Comparison of ENCODE assay signal across 8 cellular contexts in genomic region chr7:99693427-99694200, GRCh38. TPM values are rescaled to one million over a fixed set of nuclear protein-coding genes. Genes with fewer than 3 reads are reported as not detected.
A peak's percentile ranks its signal among the peaks of the same experiment; 100 is the strongest.
DNase-seq lines count a peak whose midpoint lies in the region; ATAC-seq and TF ChIP-seq lines count a peak whose summit lies in the region.

No MANE protein-coding gene starts in this region.

- H2AK5ac ChIP-seq in mesenchymal stem cell (ENCODE audit: low read length, severe bottlenecking) = no peak overlapping the region

- H3K27me3 ChIP-seq in HUES64 (ENCODE audit: insufficient read depth, low read length) (no peaks in the 10 kb centered on the region), mesenchymal stem cell (ENCODE audit: control insufficient read depth in 1 of 2, insufficient read depth in 1 of 2, low read length in 2 of 2) (no peaks in the 10 kb centered on the region), esophagus squamous epithelium (no peaks in the 10 kb centered on the region)

- H3K9ac ChIP-seq in HUES64 (ENCODE audit: low read depth, low read length) = 0 out of 2 replicates have a peak overlapping the region, but pooled peaks have one; percentile 28
- H3K9ac ChIP-seq in mesenchymal stem cell (ENCODE audit: low read length) = no peak overlapping the region

- TF ChIP-seq CTCF in WTC11 (IDR thresholded peaks at IDR 0.05) (no peak), esophagus squamous epithelium (IDR thresholded peaks at IDR 0.05) (no peak)

- no peak overlapping the region for H3K4me3 Mint-ChIP-seq in WTC11

- no peak overlapping the region for H2BK5ac ChIP-seq in mesenchymal stem cell (ENCODE audit: low read depth, low read length, poor library complexity, severe bottlenecking)

- H3K4me3 ChIP-seq in HUES64 (ENCODE audit: low read length) (no peak overlapping the region), mesenchymal stem cell (ENCODE audit: insufficient read depth in 1 of 2, low read depth in 1 of 2, low read length in 2 of 2) (no peak overlapping the region), esophagus squamous epithelium (no peak overlapping the region)

- no peak overlapping the region for H3K18ac ChIP-seq in mesenchymal stem cell (ENCODE audit: low read depth in 1 of 2, low read length in 2 of 2)

- H2AFZ ChIP-seq in mesenchymal stem cell (ENCODE audit: low read depth, low read length) = no peak overlapping the region

- no peak overlapping the region for H3K4ac ChIP-seq in mesenchymal stem cell (ENCODE audit: low read depth in 1 of 2, low read length in 2 of 2)

- CTCF ChIA-PET in WTC11 (lab: Charles Lee) = interaction anchor here (0.6 to 1.0 kb wide), 4 partner anchors 62 to 1941 kb away, joined by 3 to 4 read pairs (median 3); partner anchors contain the start of gene FAM200A

- H3K4me1 Mint-ChIP-seq in WTC11 = peaks cover 19% of the 10 kb centered on the region

- peaks cover 22% of the 10 kb centered on the region for H3K9me3 Mint-ChIP-seq in WTC11

- WGBS in HUES64 = 36% methylated on average over 9 of the region's 9 CpGs
- 46% methylated on average over 8 of the region's 9 CpGs for WGBS in mesenchymal stem cell
- WGBS in esophagus squamous epithelium, 2 donors = 49 to 64% methylated on average over 3 to 8 of the region's 9 CpGs

- H3K36me3 Mint-ChIP-seq in WTC11 = no peaks in the 10 kb centered on the region

- no peak overlapping the region for H4K91ac ChIP-seq in mesenchymal stem cell (ENCODE audit: low read length)

- H3K4me2 ChIP-seq in mesenchymal stem cell (ENCODE audit: low read length, poor library complexity, severe bottlenecking) = no peak overlapping the region

- H3K36me3 ChIP-seq in HUES64 (ENCODE audit: insufficient read depth, low read length) = no peaks in the 10 kb centered on the region
- H3K36me3 ChIP-seq in mesenchymal stem cell (ENCODE audit: control insufficient read depth in 1 of 2, insufficient read depth in 2 of 2, low read depth in 1 of 2, low read length in 2 of 2) = no peaks in the 10 kb centered on the region
- no peaks in the 10 kb centered on the region for H3K36me3 ChIP-seq in esophagus squamous epithelium

- no peaks in the 10 kb centered on the region for H3K79me1 ChIP-seq in mesenchymal stem cell (replicated peaks; ENCODE audit: low read length, poor library complexity, severe bottlenecking)

- H3K23ac ChIP-seq in mesenchymal stem cell (ENCODE audit: low read length in 2 of 2) = no peak overlapping the region

- peak overlapping the region; percentile 82 for H3K27ac Mint-ChIP-seq in WTC11

- no peak overlapping the region for H2BK120ac ChIP-seq in mesenchymal stem cell (ENCODE audit: low read depth, low read length)

- H3K27me3 Mint-ChIP-seq in WTC11 (ENCODE audit: low read depth) = peaks cover 12% of the 10 kb centered on the region; the same call in 1 of the 2 replicates

- DNase-seq in CMK (ENCODE audit: low read depth) (peak; percentile 72), WTC11 (ENCODE audit: low spot score) (peak; percentile 62), mesenchymal stem cell (peak; percentile 21), DMS114 treated with DMSO at 0.1 percent for 48 hours (lab: John Stamatoyannopoulos, UW; ENCODE audit: unreplicated experiment) (no peak), SKM-1 (lab: John Stamatoyannopoulos, UW; ENCODE audit: unreplicated experiment) (no peak), esophagus squamous epithelium (lab: John Stamatoyannopoulos, UW) (no peak), NK-92 (lab: John Stamatoyannopoulos, UW; ENCODE audit: unreplicated experiment) (no peak)

- TF ChIP-seq POLR2A in esophagus squamous epithelium (IDR thresholded peaks at IDR 0.05) = no peak

- no peak overlapping the region for H2BK12ac ChIP-seq in mesenchymal stem cell (ENCODE audit: low read length in 2 of 2)

- ATAC-seq in WTC11 = peak; percentile 96

- POLR2A ChIA-PET in WTC11 (lab: Charles Lee) = no interaction called here

- H3K14ac ChIP-seq in mesenchymal stem cell (ENCODE audit: low read length in 2 of 2) = peak overlapping the region in 1 of 2 experiments; percentile 91

- H3K4me1 ChIP-seq in HUES64 (ENCODE audit: insufficient read depth, low read length) = peaks cover 21% of the 10 kb centered on the region
- H3K4me1 ChIP-seq in mesenchymal stem cell (ENCODE audit: control insufficient read depth, insufficient read depth, low read depth, low read length) = peaks cover 3% of the 10 kb centered on the region
- H3K4me1 ChIP-seq in esophagus squamous epithelium = peaks cover 0 to 14% (median 0%) of the 10 kb centered on the region in 3 donors

- no peak overlapping the region for H4K8ac ChIP-seq in mesenchymal stem cell (ENCODE audit: low read length)

- H3K27ac ChIP-seq in HUES64 (ENCODE audit: low read depth, low read length) (peak overlapping the region; percentile 15; the same call in 1 of the 2 replicates), mesenchymal stem cell (ENCODE audit: low read length, poor library complexity, severe bottlenecking) (no peak overlapping the region), esophagus squamous epithelium (no peak overlapping the region)

- intact Hi-C loops in esophagus squamous epithelium (cut with DNase I) = no loop called here

- H3K9me3 ChIP-seq in HUES64 (ENCODE audit: insufficient read depth, low read depth, low read length) (no peaks in the 10 kb centered on the region), mesenchymal stem cell (ENCODE audit: control insufficient read depth, low read length) (no peaks in the 10 kb centered on the region), esophagus squamous epithelium (no peaks in the 10 kb centered on the region)

- H2BK15ac ChIP-seq in mesenchymal stem cell (ENCODE audit: low read depth, poor library complexity, severe bottlenecking) = no peak overlapping the region

TF ChIP-seq in WTC11, 78 proteins besides CTCF, POLR2A, EP300 and RAD21 (continues in another document):
- TF ChIP-seq, protein P1, sequence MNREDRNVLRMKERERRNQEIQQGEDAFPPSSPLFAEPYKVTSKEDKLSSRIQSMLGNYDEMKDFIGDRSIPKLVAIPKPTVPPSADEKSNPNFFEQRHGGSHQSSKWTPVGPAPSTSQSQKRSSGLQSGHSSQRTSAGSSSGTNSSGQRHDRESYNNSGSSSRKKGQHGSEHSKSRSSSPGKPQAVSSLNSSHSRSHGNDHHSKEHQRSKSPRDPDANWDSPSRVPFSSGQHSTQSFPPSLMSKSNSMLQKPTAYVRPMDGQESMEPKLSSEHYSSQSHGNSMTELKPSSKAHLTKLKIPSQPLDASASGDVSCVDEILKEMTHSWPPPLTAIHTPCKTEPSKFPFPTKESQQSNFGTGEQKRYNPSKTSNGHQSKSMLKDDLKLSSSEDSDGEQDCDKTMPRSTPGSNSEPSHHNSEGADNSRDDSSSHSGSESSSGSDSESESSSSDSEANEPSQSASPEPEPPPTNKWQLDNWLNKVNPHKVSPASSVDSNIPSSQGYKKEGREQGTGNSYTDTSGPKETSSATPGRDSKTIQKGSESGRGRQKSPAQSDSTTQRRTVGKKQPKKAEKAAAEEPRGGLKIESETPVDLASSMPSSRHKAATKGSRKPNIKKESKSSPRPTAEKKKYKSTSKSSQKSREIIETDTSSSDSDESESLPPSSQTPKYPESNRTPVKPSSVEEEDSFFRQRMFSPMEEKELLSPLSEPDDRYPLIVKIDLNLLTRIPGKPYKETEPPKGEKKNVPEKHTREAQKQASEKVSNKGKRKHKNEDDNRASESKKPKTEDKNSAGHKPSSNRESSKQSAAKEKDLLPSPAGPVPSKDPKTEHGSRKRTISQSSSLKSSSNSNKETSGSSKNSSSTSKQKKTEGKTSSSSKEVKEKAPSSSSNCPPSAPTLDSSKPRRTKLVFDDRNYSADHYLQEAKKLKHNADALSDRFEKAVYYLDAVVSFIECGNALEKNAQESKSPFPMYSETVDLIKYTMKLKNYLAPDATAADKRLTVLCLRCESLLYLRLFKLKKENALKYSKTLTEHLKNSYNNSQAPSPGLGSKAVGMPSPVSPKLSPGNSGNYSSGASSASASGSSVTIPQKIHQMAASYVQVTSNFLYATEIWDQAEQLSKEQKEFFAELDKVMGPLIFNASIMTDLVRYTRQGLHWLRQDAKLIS (CRISPR knock-in tag; IDR thresholded peaks at IDR 0.05; ENCODE audit: borderline replicate concordance) = no peak
- TF ChIP-seq KAT7 (CRISPR knock-in tag; IDR thresholded peaks at IDR 0.05; ENCODE audit: borderline replicate concordance) (no peak), ZNF232 (CRISPR knock-in tag; IDR thresholded peaks at IDR 0.05) (no peak), TEAD1 (CRISPR knock-in tag; IDR thresholded peaks at IDR 0.05) (no peak), FOXK1 (CRISPR knock-in tag; IDR thresholded peaks at IDR 0.05) (0 out of 2 replicates have a peak, but pooled peaks have one; percentile 25), NR1H2 (CRISPR knock-in tag; IDR thresholded peaks at IDR 0.05) (no peak), SMAD4 (CRISPR knock-in tag; IDR thresholded peaks at IDR 0.05) (no peak), TP53 (CRISPR knock-in tag; IDR thresholded peaks at IDR 0.05) (no peak)
- TF ChIP-seq, protein P2, sequence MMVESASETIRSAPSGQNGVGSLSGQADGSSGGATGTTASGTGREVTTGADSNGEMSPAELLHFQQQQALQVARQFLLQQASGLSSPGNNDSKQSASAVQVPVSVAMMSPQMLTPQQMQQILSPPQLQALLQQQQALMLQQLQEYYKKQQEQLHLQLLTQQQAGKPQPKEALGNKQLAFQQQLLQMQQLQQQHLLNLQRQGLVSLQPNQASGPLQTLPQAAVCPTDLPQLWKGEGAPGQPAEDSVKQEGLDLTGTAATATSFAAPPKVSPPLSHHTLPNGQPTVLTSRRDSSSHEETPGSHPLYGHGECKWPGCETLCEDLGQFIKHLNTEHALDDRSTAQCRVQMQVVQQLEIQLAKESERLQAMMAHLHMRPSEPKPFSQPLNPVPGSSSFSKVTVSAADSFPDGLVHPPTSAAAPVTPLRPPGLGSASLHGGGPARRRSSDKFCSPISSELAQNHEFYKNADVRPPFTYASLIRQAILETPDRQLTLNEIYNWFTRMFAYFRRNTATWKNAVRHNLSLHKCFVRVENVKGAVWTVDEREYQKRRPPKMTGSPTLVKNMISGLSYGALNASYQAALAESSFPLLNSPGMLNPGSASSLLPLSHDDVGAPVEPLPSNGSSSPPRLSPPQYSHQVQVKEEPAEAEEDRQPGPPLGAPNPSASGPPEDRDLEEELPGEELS (CRISPR knock-in tag; IDR thresholded peaks at IDR 0.05) = 0 out of 2 replicates have a peak, but pooled peaks have one; percentile 41

RNA-seq across cellular contexts. Expression of gene CYP3A5, which starts 13.8 kb away (rescaled TPM):
- 0.25 TPM for polyA plus RNA-seq in HUES64 (2013, experiment 1 of 2)
- polyA plus RNA-seq in HUES64 (2013, experiment 2 of 2) = not detected
- total RNA-seq in WTC11 (2021) = 0.39 to 0.78 TPM (median 0.76 TPM) in 3 replicates
- 0.06 TPM for polyA plus RNA-seq in mesenchymal stem cell (2013, experiment 1 of 2)
- polyA plus RNA-seq in mesenchymal stem cell (2013, experiment 2 of 2) = 0.03 TPM
- total RNA-seq in esophagus squamous epithelium = 10 to 100 TPM; 34.5 to 99.8 (median 79.1) TPM

RNA-seq across cellular contexts. Expression of gene CYP3A7, which starts 41.4 kb away (rescaled TPM):
- not detected for polyA plus RNA-seq in HUES64 (2013, experiment 1 of 2)
- not detected for polyA plus RNA-seq in HUES64 (2013, experiment 2 of 2)
- total RNA-seq in WTC11 (2021) = not detected in 3 replicates
- 0.52 TPM for polyA plus RNA-seq in mesenchymal stem cell (2013, experiment 1 of 2)
- 0.44 TPM for polyA plus RNA-seq in mesenchymal stem cell (2013, experiment 2 of 2)
- not detected for total RNA-seq in esophagus squamous epithelium

Comparison
In these comparisons a context has a peak if more than half of its experiments do, and no peak if none do; other contexts are left out.
1. DNase-seq: peak in CMK (single experiment), WTC11 (single experiment) and mesenchymal stem cell (single experiment); none in DMS114 treated with DMSO at 0.1 percent for 48 hours (single experiment), SKM-1 (single experiment), esophagus squamous epithelium (single experiment) and NK-92 (single experiment).
2. RNA of gene CYP3A5, which starts 13.8 kb away (total RNA-seq): 34.5 to 99.8 TPM in esophagus squamous epithelium; 0.39 to 0.78 TPM in WTC11; every median in the first group is over 10 times any median in the second.